In the genomic region with DNA sequence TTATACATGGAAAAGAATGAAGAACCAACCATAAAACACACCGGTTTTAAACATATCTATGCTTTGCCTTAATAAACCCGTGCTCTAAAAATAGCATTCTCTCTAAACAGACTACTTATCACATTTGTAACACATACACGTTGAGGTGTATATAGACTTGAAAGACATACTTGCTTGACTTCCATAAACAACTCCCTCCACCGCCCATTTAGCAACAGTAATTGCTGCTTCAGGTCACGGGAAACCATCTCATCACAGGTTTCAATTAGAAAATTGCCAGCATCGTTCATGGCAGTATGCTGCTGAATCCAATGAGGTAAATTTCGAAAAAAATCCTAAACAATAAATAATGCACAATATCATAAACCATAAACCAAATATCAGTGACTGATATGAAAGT, we compare ENCODE assay signal across 1 cellular context.
TF ChIP-seq lines count a peak whose summit lies in the region.

No MANE protein-coding gene starts in this region.

TF ChIP-seq in HepG2, 621 proteins besides CTCF, POLR2A, EP300 and RAD21:
- TF ChIP-seq, protein P1, sequence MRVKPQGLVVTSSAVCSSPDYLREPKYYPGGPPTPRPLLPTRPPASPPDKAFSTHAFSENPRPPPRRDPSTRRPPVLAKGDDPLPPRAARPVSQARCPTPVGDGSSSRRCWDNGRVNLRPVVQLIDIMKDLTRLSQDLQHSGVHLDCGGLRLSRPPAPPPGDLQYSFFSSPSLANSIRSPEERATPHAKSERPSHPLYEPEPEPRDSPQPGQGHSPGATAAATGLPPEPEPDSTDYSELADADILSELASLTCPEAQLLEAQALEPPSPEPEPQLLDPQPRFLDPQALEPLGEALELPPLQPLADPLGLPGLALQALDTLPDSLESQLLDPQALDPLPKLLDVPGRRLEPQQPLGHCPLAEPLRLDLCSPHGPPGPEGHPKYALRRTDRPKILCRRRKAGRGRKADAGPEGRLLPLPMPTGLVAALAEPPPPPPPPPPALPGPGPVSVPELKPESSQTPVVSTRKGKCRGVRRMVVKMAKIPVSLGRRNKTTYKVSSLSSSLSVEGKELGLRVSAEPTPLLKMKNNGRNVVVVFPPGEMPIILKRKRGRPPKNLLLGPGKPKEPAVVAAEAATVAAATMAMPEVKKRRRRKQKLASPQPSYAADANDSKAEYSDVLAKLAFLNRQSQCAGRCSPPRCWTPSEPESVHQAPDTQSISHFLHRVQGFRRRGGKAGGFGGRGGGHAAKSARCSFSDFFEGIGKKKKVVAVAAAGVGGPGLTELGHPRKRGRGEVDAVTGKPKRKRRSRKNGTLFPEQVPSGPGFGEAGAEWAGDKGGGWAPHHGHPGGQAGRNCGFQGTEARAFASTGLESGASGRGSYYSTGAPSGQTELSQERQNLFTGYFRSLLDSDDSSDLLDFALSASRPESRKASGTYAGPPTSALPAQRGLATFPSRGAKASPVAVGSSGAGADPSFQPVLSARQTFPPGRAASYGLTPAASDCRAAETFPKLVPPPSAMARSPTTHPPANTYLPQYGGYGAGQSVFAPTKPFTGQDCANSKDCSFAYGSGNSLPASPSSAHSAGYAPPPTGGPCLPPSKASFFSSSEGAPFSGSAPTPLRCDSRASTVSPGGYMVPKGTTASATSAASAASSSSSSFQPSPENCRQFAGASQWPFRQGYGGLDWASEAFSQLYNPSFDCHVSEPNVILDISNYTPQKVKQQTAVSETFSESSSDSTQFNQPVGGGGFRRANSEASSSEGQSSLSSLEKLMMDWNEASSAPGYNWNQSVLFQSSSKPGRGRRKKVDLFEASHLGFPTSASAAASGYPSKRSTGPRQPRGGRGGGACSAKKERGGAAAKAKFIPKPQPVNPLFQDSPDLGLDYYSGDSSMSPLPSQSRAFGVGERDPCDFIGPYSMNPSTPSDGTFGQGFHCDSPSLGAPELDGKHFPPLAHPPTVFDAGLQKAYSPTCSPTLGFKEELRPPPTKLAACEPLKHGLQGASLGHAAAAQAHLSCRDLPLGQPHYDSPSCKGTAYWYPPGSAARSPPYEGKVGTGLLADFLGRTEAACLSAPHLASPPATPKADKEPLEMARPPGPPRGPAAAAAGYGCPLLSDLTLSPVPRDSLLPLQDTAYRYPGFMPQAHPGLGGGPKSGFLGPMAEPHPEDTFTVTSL (CRISPR knock-in tag; IDR thresholded peaks at IDR 0.05; ENCODE audit: borderline replicate concordance) = no peak
- TF ChIP-seq RORA (CRISPR knock-in tag; IDR thresholded peaks at IDR 0.05) = no peak
- TF ChIP-seq, protein P2, sequence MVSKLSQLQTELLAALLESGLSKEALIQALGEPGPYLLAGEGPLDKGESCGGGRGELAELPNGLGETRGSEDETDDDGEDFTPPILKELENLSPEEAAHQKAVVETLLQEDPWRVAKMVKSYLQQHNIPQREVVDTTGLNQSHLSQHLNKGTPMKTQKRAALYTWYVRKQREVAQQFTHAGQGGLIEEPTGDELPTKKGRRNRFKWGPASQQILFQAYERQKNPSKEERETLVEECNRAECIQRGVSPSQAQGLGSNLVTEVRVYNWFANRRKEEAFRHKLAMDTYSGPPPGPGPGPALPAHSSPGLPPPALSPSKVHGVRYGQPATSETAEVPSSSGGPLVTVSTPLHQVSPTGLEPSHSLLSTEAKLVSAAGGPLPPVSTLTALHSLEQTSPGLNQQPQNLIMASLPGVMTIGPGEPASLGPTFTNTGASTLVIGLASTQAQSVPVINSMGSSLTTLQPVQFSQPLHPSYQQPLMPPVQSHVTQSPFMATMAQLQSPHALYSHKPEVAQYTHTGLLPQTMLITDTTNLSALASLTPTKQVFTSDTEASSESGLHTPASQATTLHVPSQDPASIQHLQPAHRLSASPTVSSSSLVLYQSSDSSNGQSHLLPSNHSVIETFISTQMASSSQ (IDR thresholded peaks at IDR 0.05; ENCODE audit: low read depth) = no peak
- TF ChIP-seq, protein P2 (CRISPR knock-in tag; IDR thresholded peaks at IDR 0.05; ENCODE audit: borderline replicate concordance) = no peak
- TF ChIP-seq PITX1 (CRISPR knock-in tag; IDR thresholded peaks at IDR 0.05) = no peak
- TF ChIP-seq ZNF777 (CRISPR knock-in tag; IDR thresholded peaks at IDR 0.05) = no peak
- TF ChIP-seq CCAR2 (optimal IDR thresholded peaks at IDR 0.05; ENCODE audit: low read depth, low read length) = no peak
- TF ChIP-seq ZNF605 (CRISPR knock-in tag; IDR thresholded peaks at IDR 0.05) = no peak
- no peak for TF ChIP-seq MED1 (CRISPR knock-in tag; IDR thresholded peaks at IDR 0.05)
- no peak for TF ChIP-seq SOX13 (IDR thresholded peaks at IDR 0.05)
- no peak for TF ChIP-seq SOX13 (CRISPR knock-in tag; conservative IDR thresholded peaks at IDR 0.05 in 1 of 2, IDR thresholded peaks at IDR 0.05 in 1 of 2)
- TF ChIP-seq TAF15 (IDR thresholded peaks at IDR 0.05; ENCODE audit: low read depth, low read length, poor library complexity, severe bottlenecking) = no peak
- TF ChIP-seq, protein P3, sequence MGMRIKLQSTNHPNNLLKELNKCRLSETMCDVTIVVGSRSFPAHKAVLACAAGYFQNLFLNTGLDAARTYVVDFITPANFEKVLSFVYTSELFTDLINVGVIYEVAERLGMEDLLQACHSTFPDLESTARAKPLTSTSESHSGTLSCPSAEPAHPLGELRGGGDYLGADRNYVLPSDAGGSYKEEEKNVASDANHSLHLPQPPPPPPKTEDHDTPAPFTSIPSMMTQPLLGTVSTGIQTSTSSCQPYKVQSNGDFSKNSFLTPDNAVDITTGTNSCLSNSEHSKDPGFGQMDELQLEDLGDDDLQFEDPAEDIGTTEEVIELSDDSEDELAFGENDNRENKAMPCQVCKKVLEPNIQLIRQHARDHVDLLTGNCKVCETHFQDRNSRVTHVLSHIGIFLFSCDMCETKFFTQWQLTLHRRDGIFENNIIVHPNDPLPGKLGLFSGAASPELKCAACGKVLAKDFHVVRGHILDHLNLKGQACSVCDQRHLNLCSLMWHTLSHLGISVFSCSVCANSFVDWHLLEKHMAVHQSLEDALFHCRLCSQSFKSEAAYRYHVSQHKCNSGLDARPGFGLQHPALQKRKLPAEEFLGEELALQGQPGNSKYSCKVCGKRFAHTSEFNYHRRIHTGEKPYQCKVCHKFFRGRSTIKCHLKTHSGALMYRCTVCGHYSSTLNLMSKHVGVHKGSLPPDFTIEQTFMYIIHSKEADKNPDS (CRISPR knock-in tag; IDR thresholded peaks at IDR 0.05) = no peak
- TF ChIP-seq ZNF652 (CRISPR knock-in tag; IDR thresholded peaks at IDR 0.05; ENCODE audit: borderline replicate concordance, low read depth) = no peak
- no peak for TF ChIP-seq ZFP62 (CRISPR knock-in tag; IDR thresholded peaks at IDR 0.05)
- TF ChIP-seq FIP1L1 (IDR thresholded peaks at IDR 0.05; ENCODE audit: borderline replicate concordance, insufficient read depth, low read depth, low read length) = no peak
- TF ChIP-seq ZMYM2 (CRISPR knock-in tag; IDR thresholded peaks at IDR 0.05) = no peak
- TF ChIP-seq, protein P4, sequence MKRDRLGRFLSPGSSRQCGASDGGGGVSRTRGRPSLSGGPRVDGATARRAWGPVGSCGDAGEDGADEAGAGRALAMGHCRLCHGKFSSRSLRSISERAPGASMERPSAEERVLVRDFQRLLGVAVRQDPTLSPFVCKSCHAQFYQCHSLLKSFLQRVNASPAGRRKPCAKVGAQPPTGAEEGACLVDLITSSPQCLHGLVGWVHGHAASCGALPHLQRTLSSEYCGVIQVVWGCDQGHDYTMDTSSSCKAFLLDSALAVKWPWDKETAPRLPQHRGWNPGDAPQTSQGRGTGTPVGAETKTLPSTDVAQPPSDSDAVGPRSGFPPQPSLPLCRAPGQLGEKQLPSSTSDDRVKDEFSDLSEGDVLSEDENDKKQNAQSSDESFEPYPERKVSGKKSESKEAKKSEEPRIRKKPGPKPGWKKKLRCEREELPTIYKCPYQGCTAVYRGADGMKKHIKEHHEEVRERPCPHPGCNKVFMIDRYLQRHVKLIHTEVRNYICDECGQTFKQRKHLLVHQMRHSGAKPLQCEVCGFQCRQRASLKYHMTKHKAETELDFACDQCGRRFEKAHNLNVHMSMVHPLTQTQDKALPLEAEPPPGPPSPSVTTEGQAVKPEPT (CRISPR knock-in tag; IDR thresholded peaks at IDR 0.05; ENCODE audit: low read depth) = no peak
- no peak for TF ChIP-seq ZBTB1 (CRISPR knock-in tag; IDR thresholded peaks at IDR 0.05; ENCODE audit: borderline replicate concordance)
- no peak for TF ChIP-seq ZNF235 (CRISPR knock-in tag; IDR thresholded peaks at IDR 0.05; ENCODE audit: borderline replicate concordance)
